27 cellular contexts compared by ENCODE assay signal in the genomic region with DNA sequence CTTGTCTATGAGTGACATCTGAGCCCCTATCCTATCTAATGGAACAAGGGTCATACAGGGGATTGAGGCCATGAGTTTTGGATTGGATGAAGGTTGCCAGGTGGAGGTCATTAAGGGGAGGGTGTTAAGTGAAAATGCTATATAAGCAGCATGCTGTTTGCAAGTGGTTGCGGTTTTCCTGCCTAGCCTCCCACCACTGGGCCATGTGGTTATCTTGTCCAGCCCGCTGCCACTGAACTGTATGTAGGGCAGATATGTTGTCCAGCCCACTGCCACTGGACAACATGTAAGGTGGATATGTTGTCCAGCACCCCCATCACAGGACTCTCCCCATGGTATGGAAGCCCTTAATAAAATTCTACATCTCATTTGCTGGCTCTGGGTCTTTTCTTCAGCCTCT.
"Had no signal": no experiment of that assay in that cellular context is flagged by ENCODE, and none has a peak within 500 bp of the region (broad histone marks: within the 10 kb centered on the region; RNA-seq: fewer than 3 reads in every experiment).

No MANE protein-coding gene starts in this region.

- DNase-seq: activated CD4-positive, alpha-beta memory T cell treated with anti-CD3 and anti-CD28 coated beads for 36 hours; activated CD4-positive, alpha-beta T cell treated with anti-CD3 and anti-CD28 coated beads for 36 hours; activated CD4-positive, alpha-beta T cell treated with anti-CD3 and anti-CD28 coated beads, Interleukin-2, amount 10 ng/mL, durations not matched to agents 24 days and 14 days; activated CD4-positive, CD25-positive, alpha-beta regulatory T cell; activated CD4-positive, CD25-positive, alpha-beta regulatory T cell treated with anti-CD3 and anti-CD28 coated beads, Interleukin-2, amount 50 U/mL, for 72 hours; activated CD8-positive, alpha-beta memory T cell treated with anti-CD3 and anti-CD28 coated beads, Interleukin-2, amount 50 U/mL, for 48 hours; activated gamma-delta T cell; activated naive CD4-positive, alpha-beta T cell; activated naive CD4-positive, alpha-beta T cell treated with anti-CD3 and anti-CD28 coated beads, Interleukin-2, amount 10 ng/mL, durations not matched to agents 7 days and 5 days; activated naive CD8-positive, alpha-beta T cell treated with anti-CD3 and anti-CD28 coated beads, Interleukin-2, amount 10 ng/mL, durations not matched to agents 7 days and 5 days; activated T-cell treated with anti-CD3 and anti-CD28 coated beads for 4 hours; activated T-cell treated with anti-CD3 and anti-CD28 coated beads, Interleukin-2, amount 50 U/mL, for 24 hours; activated T-cell treated with anti-CD3 and anti-CD28 coated beads, Interleukin-2, amount 50 U/mL, for 72 hours; dorsolateral prefrontal cortex; effector memory CD4-positive, alpha-beta T cell; endodermal cell; foreskin fibroblast; gastrocnemius medialis; glutamatergic neuron; heart left ventricle; T-helper 2 cell had no signal

- ATAC-seq: activated CD4-positive, alpha-beta T cell treated with anti-CD3 and anti-CD28 coated beads for 36 hours; activated naive CD4-positive, alpha-beta T cell treated with anti-CD3 and anti-CD28 coated beads, Interleukin-2, amount 50 U/mL, for 72 hours; activated T-cell treated with anti-CD3 and anti-CD28 coated beads, Interleukin-2, amount 50 U/mL, for 72 hours; esophagus mucosa; gastrocnemius medialis; heart left ventricle had no signal

- H3K4me1 ChIP-seq: ascending aorta, breast epithelium, gastrocnemius medialis, heart left ventricle had no signal

- H3K9me3 ChIP-seq: ascending aorta, gastrocnemius medialis had no signal

- H3K27me3 ChIP-seq: ascending aorta, breast epithelium, cardiac muscle cell, dorsolateral prefrontal cortex, gastrocnemius medialis, heart left ventricle had no signal

- H3K36me3 ChIP-seq: ascending aorta, breast epithelium, cardiac muscle cell, gastrocnemius medialis, heart left ventricle had no signal

- H3K27ac ChIP-seq: ascending aorta, breast epithelium, cardiac muscle cell, coronary artery, dorsolateral prefrontal cortex, gastrocnemius medialis, heart left ventricle had no signal

- H3K4me3 ChIP-seq: ascending aorta, breast epithelium, cardiac muscle cell, coronary artery, dorsolateral prefrontal cortex, gastrocnemius medialis, heart left ventricle had no signal
